In the genomic region with DNA sequence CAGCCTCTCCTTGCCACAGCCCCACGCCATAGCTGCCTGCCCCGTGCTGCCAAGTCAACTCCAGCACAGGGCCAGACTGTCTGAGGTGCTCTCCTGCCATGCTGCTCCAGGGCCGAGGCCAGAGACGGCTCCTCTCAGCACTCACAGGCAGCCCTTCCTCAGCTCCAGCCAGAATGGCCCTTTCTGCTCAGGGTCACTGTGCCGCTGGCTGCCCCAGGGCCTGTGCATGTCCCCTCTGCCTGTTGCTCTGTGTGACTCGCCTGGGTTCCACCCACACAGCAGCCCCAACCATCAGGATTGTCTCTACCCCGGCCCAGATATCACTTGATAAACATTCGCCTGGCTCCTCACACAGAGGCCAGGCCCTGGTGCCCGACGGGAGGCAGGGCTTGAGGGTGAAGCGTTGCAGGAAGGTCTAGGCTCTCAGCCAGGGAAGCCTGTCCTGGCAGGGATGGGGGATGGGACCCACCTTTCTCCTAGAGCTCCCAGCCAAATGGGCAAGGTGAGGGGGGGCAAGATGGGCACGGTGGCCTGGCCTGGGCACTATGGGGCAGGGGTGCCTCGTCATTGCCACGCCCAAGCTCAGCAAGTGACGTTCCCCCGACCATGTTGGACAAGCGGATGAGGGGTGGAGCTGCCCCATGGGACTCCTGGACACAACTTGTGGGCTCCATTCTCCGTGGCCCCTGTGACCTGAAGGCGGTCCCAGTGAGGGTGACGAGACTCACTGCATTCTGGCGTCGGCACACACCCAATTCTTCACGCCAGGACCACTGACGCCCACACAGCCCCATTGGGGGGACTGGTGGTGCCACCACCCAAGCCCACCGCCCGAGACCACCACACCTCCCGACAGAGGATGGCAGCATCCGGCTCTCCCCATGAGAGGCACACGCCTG, we compare ENCODE assay signal across 33 cellular contexts. TPM values are rescaled to one million over a fixed set of nuclear protein-coding genes. Genes with fewer than 3 reads are reported as not detected.
A peak's percentile ranks its signal among the peaks of the same experiment; 100 is the strongest.
DNase-seq lines count a peak whose midpoint lies in the region; ATAC-seq, FAIRE-seq and TF ChIP-seq lines count a peak whose summit lies in the region.
"Had no signal": no experiment of that assay in that cellular context is flagged by ENCODE, and none has a peak within 500 bp of the region (broad histone marks: within the 10 kb centered on the region; RNA-seq: fewer than 3 reads in every experiment).

No MANE protein-coding gene starts in this region.

- H3K18ac ChIP-seq in IMR-90 (ENCODE audit: low read depth, low read length): no peak overlapping the region

- WGBS in IMR-90 (ENCODE audit: extremely low coverage in 2 of 2, insufficient read length in 1 of 2), 2 experiments: 94% methylated on average over 17 of the region's 29 CpGs; no CpG with 5 or more reads in 1 of the 2 experiments
- 88% methylated on average over 15 of the region's 29 CpGs for WGBS in K562 (ENCODE audit: insufficient coverage, low coverage, missing lambda C conversion rate)
- 81% methylated on average over 29 of the region's 29 CpGs for WGBS in right cardiac atrium
- 91 to 92% methylated on average over 29 of the region's 29 CpGs for WGBS in sigmoid colon, 2 donors

- H3K79me1 ChIP-seq in IMR-90 (ENCODE audit: low read depth in 1 of 2, low read length in 2 of 2): peaks cover 3 to 12% of the 10 kb centered on the region in 2 experiments

- H4K20me1 ChIP-seq in IMR-90 (ENCODE audit: insufficient read depth, low read length): peaks cover 4% of the 10 kb centered on the region; the same call in 1 of the 2 replicates
- H4K20me1 ChIP-seq in K562 (replicated peaks; ENCODE audit: control insufficient read depth, insufficient read depth, low read length): no peaks in the 10 kb centered on the region

- DNase-seq in IMR-90 (no peak), K562 (ENCODE audit: extremely low read depth in 1 of 4, low spot score in 3 of 4) (no peak), right cardiac atrium (peak; percentile 22 to 65 (median 56)), sigmoid colon (no peak), middle frontal gyrus (ENCODE audit: extremely low spot score, low spot score) (no peak), cortex of kidney (lab: John Stamatoyannopoulos, UW) (no peak)
- DNase-seq: activated effector memory CD4-positive, alpha-beta T cell treated with anti-CD3 and anti-CD28 coated beads, Interleukin-2, amount 50 U/mL, for 16 hours; activated naive CD8-positive, alpha-beta T cell treated with anti-CD3 and anti-CD28 coated beads, Interleukin-2, amount 10 ng/mL, durations not matched to agents 7 days and 5 days; activated T-cell treated with anti-CD3 and anti-CD28 coated beads, Interleukin-2, amount 50 U/mL, for 24 hours; caudate nucleus; COR-L47; DMS53; erythroblast; HCEC 1CT; islet precursor cell; NCI-H1048; NCI-H187; NCI-H2171 treated with DMSO at 0.1 percent for 48 hours; NCI-H510A treated with DMSO at 0.1 percent for 48 hours; ovary; retina; spleen; stimulated activated CD4-positive, alpha-beta T cell treated with anti-CD3 and anti-CD28 coated beads, Interleukin-2, amount 100 ng/mL, for 24 hours; T-helper 17 cell had no signal

- no peaks in the 10 kb centered on the region for H3K79me2 ChIP-seq in K562 (ENCODE audit: control insufficient read depth, insufficient read depth, low read length)

- H4K5ac ChIP-seq in IMR-90 (ENCODE audit: low read depth, low read length): no peak overlapping the region

- H3K27ac ChIP-seq in IMR-90 (ENCODE audit: insufficient read depth, low read length) (no peak overlapping the region), K562 (ENCODE audit: extremely low read depth, low read depth, low read length) (no peak overlapping the region), right cardiac atrium (ENCODE audit: low read length) (no peak overlapping the region), sigmoid colon (peak overlapping the region; percentile 9 to 77 (median 66))
- H3K27ac ChIP-seq: ovary, SK-N-MC, spleen, tibial nerve had no signal

- H2AK9ac ChIP-seq in IMR-90 (replicated peaks; ENCODE audit: low read depth, low read length, poor library complexity): peak overlapping the region; percentile 32

- TF ChIP-seq RAD21 in IMR-90 (IDR thresholded peaks at IDR 0.05; ENCODE audit: low read length) (no peak), K562 (CRISPR knock-in tag; conservative IDR thresholded peaks at IDR 0.05 in 1 of 2, IDR thresholded peaks at IDR 0.05 in 1 of 2) (no peak)

- no peak overlapping the region for H2BK20ac ChIP-seq in IMR-90 (ENCODE audit: low read depth, low read length)

- H3K9ac ChIP-seq in IMR-90 (ENCODE audit: low read depth, low read length): no peak overlapping the region
- no peak overlapping the region; a peak in 1 of 4 replicates for H3K9ac ChIP-seq in K562 (ENCODE audit: insufficient read depth in 1 of 2, low read depth in 2 of 2, low read length in 2 of 2)

- BruUV-seq in IMR-90 (replicated peaks; lab: Mats Ljungman, UMichigan) (no TSS peak), K562 (replicated peaks; lab: Mats Ljungman, UMichigan) (no TSS peak)

- H3K36me3 ChIP-seq in IMR-90 (ENCODE audit: control insufficient read depth, insufficient read depth, low read length) (peaks cover 57% of the 10 kb centered on the region), K562 (ENCODE audit: control insufficient read depth, insufficient read depth, low read length) (peaks cover 28% of the 10 kb centered on the region; the same call in 1 of the 3 replicates), sigmoid colon (peaks cover 0 to 86% (median 26%) of the 10 kb centered on the region in 4 donors)
- H3K36me3 ChIP-seq: ovary had no signal

- TF ChIP-seq EP300 in K562 (IDR thresholded peaks at IDR 0.05; ENCODE audit: low read length) (no peak), sigmoid colon (IDR thresholded peaks at IDR 0.05) (no peak)

- peaks cover 3% of the 10 kb centered on the region for H3K9me1 ChIP-seq in IMR-90 (ENCODE audit: insufficient read depth, low read length)
- no peaks in the 10 kb centered on the region for H3K9me1 ChIP-seq in K562 (ENCODE audit: control insufficient read depth, insufficient read depth, low read length)

- H2AFZ ChIP-seq in IMR-90 (replicated peaks; ENCODE audit: low read length, poor library complexity) (no peak overlapping the region), K562 (ENCODE audit: low read depth, low read length) (no peak overlapping the region)

- dilution Hi-C loops in IMR-90 (cut with HindIII; ENCODE audit: low sequenced_read_pairs, unreplicated experiment): no loop called here

- TF ChIP-seq POLR2A in IMR-90 (IDR thresholded peaks at IDR 0.05; ENCODE audit: low read depth, low read length) (no peak), K562 (conservative IDR thresholded peaks at IDR 0.05) (no peak), sigmoid colon (IDR thresholded peaks at IDR 0.05) (no peak)

- ATAC-seq in IMR-90 (ENCODE audit: low read depth) (no peak), K562 (no peak), right cardiac atrium (peak; percentile 40 to 53), GM21786 (IDR thresholded peaks at IDR 0.05; ENCODE audit: unreplicated experiment) (no peak), HG03175 (IDR thresholded peaks at IDR 0.05; ENCODE audit: unreplicated experiment) (no peak)
- ATAC-seq: mucosa of descending colon, T-helper 17 cell had no signal

- TF ChIP-seq CTCF in IMR-90 (conservative IDR thresholded peaks at IDR 0.05; ENCODE audit: low read depth, low read length) (no peak), K562 (IDR thresholded peaks at IDR 0.05 in 2 of 3, conservative IDR thresholded peaks at IDR 0.05 in 1 of 3; ENCODE audit: insufficient read depth in 2 of 3, low read depth in 1 of 3, low read length in 3 of 3) (no peak), sigmoid colon (IDR thresholded peaks at IDR 0.05) (no peak)

- H3K4me1 ChIP-seq in IMR-90 (ENCODE audit: control insufficient read depth, insufficient read depth, low read length): peaks cover 2% of the 10 kb centered on the region; the same call in 1 of the 2 replicates
- H3K4me1 ChIP-seq in K562 (replicated peaks in 1 of 2; ENCODE audit: control insufficient read depth in 2 of 2, insufficient read depth in 2 of 2, low read length in 2 of 2): peaks cover 0 to 7% of the 10 kb centered on the region in 2 experiments; a peak in 1 of 5 replicates
- no peaks in the 10 kb centered on the region for H3K4me1 ChIP-seq in right cardiac atrium (ENCODE audit: control insufficient read depth, insufficient read depth, low read length)
- peaks cover 0 to 16% (median 10%) of the 10 kb centered on the region in 4 donors for H3K4me1 ChIP-seq in sigmoid colon
- H3K4me1 ChIP-seq: tibial nerve had no signal

- H4K91ac ChIP-seq in IMR-90 (ENCODE audit: insufficient read depth, low read depth, low read length): no peak overlapping the region

- no peak overlapping the region for H2BK120ac ChIP-seq in IMR-90 (ENCODE audit: low read depth, low read length)

- no peaks in the 10 kb centered on the region for H3K9me3 ChIP-seq in IMR-90 (ENCODE audit: control insufficient read depth, insufficient read depth, low read length)
- no peaks in the 10 kb centered on the region for H3K9me3 ChIP-seq in K562 (replicated peaks; ENCODE audit: control insufficient read depth, insufficient read depth, low read depth, low read length)
- H3K9me3 ChIP-seq in right cardiac atrium (ENCODE audit: control insufficient read depth, low read length): no peaks in the 10 kb centered on the region
- no peaks in the 10 kb centered on the region for H3K9me3 ChIP-seq in sigmoid colon
- H3K9me3 ChIP-seq: mucosa of descending colon, ovary, spleen, tibial nerve had no signal

- H3K4ac ChIP-seq in IMR-90 (ENCODE audit: low read depth, low read length): no peak overlapping the region

- H3K4me3 ChIP-seq in IMR-90 (ENCODE audit: insufficient read depth, low read depth, low read length) (no peak overlapping the region), K562 (no peak overlapping the region), right cardiac atrium (ENCODE audit: low read length) (no peak overlapping the region), sigmoid colon (no peak overlapping the region)
- H3K4me3 ChIP-seq: lung, mucosa of descending colon, ovary, SK-N-MC, spleen, tibial nerve had no signal

- H3K14ac ChIP-seq in IMR-90 (replicated peaks; ENCODE audit: low read depth, low read length): no peak overlapping the region

- intact Hi-C loops in IMR-90 (cut with micrococcal nuclease) (no loop called here), K562 (cut with micrococcal nuclease) (no loop called here), right cardiac atrium (cut with DNase I) (no loop called here), sigmoid colon (cut with DNase I) (no loop called here)

- CTCF ChIA-PET in IMR-90 (lab: Yijun Ruan, JAX) (no interaction called here), K562 (lab: Yijun Ruan, JAX; ENCODE audit: low intra/inter-chr PET ratio) (no interaction called here)

- H3K4me2 ChIP-seq in IMR-90 (ENCODE audit: low read depth, low read length) (no peak overlapping the region), K562 (ENCODE audit: insufficient read depth, low read length) (no peak overlapping the region)

- H2BK5ac ChIP-seq in IMR-90 (ENCODE audit: low read depth, low read length, poor library complexity, severe bottlenecking): no peak overlapping the region

- no peak for FAIRE-seq in K562 (lab: Jason Lieb, UNC)
- FAIRE-seq: astrocyte, G401.6, TTC549 had no signal

- in situ Hi-C loops in IMR-90 (cut with MboI; ENCODE audit: low sequenced_read_pairs) (no loop called here), K562 (cut with MboI) (no loop called here)

- H3K56ac ChIP-seq in IMR-90 (ENCODE audit: extremely low read depth, insufficient read depth, low read length): no peak overlapping the region

- no peaks in the 10 kb centered on the region for H3K27me3 ChIP-seq in IMR-90 (ENCODE audit: control insufficient read depth, insufficient read depth, low read length)
- H3K27me3 ChIP-seq in K562 (ENCODE audit: control insufficient read depth in 2 of 2, insufficient read depth in 2 of 2, low read length in 2 of 2): no peaks in the 10 kb centered on the region
- H3K27me3 ChIP-seq in right cardiac atrium (ENCODE audit: control insufficient read depth, insufficient read depth): no peaks in the 10 kb centered on the region
- no peaks in the 10 kb centered on the region for H3K27me3 ChIP-seq in sigmoid colon
- H3K27me3 ChIP-seq: ovary, spleen, tibial nerve had no signal

- H4K8ac ChIP-seq in IMR-90 (ENCODE audit: low read depth in 2 of 2, low read length in 2 of 2): no peak overlapping the region

- no peak overlapping the region for H3K23ac ChIP-seq in IMR-90 (ENCODE audit: low read depth, low read length)

- no peak overlapping the region for H2BK15ac ChIP-seq in IMR-90 (ENCODE audit: low read depth, low read length)

- POLR2A ChIA-PET in IMR-90 (lab: Charles Lee; ENCODE audit: unreplicated experiment): no interaction called here
- POLR2A ChIA-PET in K562 (lab: Yijun Ruan, JAX): no interaction called here

- no peak overlapping the region for H2AK5ac ChIP-seq in IMR-90 (ENCODE audit: low read depth, low read length)

RNA-seq across cellular contexts. Expression of a gene that starts 27.4 kb away (rescaled TPM):
- total RNA-seq in IMR-90 (2012; rRNA removed): 31.4 and 43.9 TPM in 2 replicates
- 33.9 and 37.4 TPM in 2 replicates for polyA plus RNA-seq in IMR-90 (2012; rRNA removed)
- 41.8 and 43.5 TPM in 2 replicates for polyA plus RNA-seq in IMR-90 (2012; cell fraction: cytosol; rRNA removed)
- polyA plus RNA-seq in IMR-90 (2012; cell fraction: nucleus; rRNA removed; ENCODE audit: low replicate concordance): 99.5 and 153 TPM in 2 replicates
- total RNA-seq in K562 (2011; cell fraction: chromatin; rRNA removed; ENCODE audit: low replicate concordance): not detected in 2 replicates
- not detected in 2 replicates for total RNA-seq in K562 (2011; cell fraction: nucleolus; rRNA removed)
- total RNA-seq in K562 (2011; cell fraction: nucleoplasm; rRNA removed): not detected in 2 replicates
- total RNA-seq in K562 (2014; rRNA removed): not detected in 2 replicates
- not detected in 2 replicates for total RNA-seq in K562 (2014; rRNA removed; fragmentation: Illumina TruSeq; extraction: Trizol)
- total RNA-seq in K562 (2015; rRNA removed; fragmentation: Illumina TruSeq; extraction: Trizol): not detected in 2 replicates
- 0.16 TPM in 1 of 2 replicates, not detected in the other for total RNA-seq in K562 (2021)
- polyA plus RNA-seq in K562 (2011; rRNA removed): not detected in 2 replicates
- not detected in 2 replicates for polyA plus RNA-seq in K562 (2011; cell fraction: cytosol; rRNA removed)
- not detected in 2 replicates for polyA plus RNA-seq in K562 (2011; cell fraction: nucleus; rRNA removed)
- 0.08 TPM in 1 of 2 replicates, not detected in the other for polyA plus RNA-seq in K562 (2012)
- not detected in 2 replicates for polyA plus RNA-seq in K562 (2014; fragmentation: Illumina TruSeq; extraction: Trizol)
- not detected for polyA plus RNA-seq in K562 (2014; fragmentation: Nextera tagmentation; extraction: Ambion mirVana)
- polyA plus RNA-seq in K562 (2014; rRNA removed): not detected in 2 replicates
- not detected in 2 replicates for polyA minus RNA-seq in K562 (2011; rRNA and poly(A)+ RNA removed)
- polyA minus RNA-seq in K562 (2011; cell fraction: cytosol; rRNA and poly(A)+ RNA removed): 0.38 TPM in 1 of 2 replicates, not detected in the other
- not detected in 2 replicates for polyA minus RNA-seq in K562 (2011; cell fraction: nucleus; rRNA and poly(A)+ RNA removed)
- 10 to 100 TPM; 28.1 to 40.5 (median 35.8) TPM for total RNA-seq in right cardiac atrium
- polyA plus RNA-seq in right cardiac atrium: 42.2 TPM
- 10 to 100 TPM; 31.3 to 46.7 (median 37.1) TPM for total RNA-seq in sigmoid colon
- polyA plus RNA-seq in sigmoid colon: 10 to 100 TPM; 39.8 to 63.7 (median 51.1) TPM

RNA-seq across cellular contexts. Expression of a gene that starts 39.8 kb away (rescaled TPM):
- 5.6 and 6.4 TPM in 2 replicates for total RNA-seq in IMR-90 (2012; rRNA removed)
- polyA plus RNA-seq in IMR-90 (2012; rRNA removed): 9.3 and 11.8 TPM in 2 replicates
- 25.5 TPM in 2 replicates for polyA plus RNA-seq in IMR-90 (2012; cell fraction: cytosol; rRNA removed)
- 12.8 and 30.0 TPM in 2 replicates for polyA plus RNA-seq in IMR-90 (2012; cell fraction: nucleus; rRNA removed; ENCODE audit: low replicate concordance)
- 7.5 and 26.6 TPM in 2 replicates for total RNA-seq in K562 (2011; cell fraction: chromatin; rRNA removed; ENCODE audit: low replicate concordance)
- 23.2 and 26.8 TPM in 2 replicates for total RNA-seq in K562 (2011; cell fraction: nucleolus; rRNA removed)
- 10.1 and 13.7 TPM in 2 replicates for total RNA-seq in K562 (2011; cell fraction: nucleoplasm; rRNA removed)
- 12.3 and 13.2 TPM in 2 replicates for total RNA-seq in K562 (2014; rRNA removed)
- 1.7 and 2.1 TPM in 2 replicates for total RNA-seq in K562 (2014; rRNA removed; fragmentation: Illumina TruSeq; extraction: Trizol)
- 11.7 and 11.9 TPM in 2 replicates for total RNA-seq in K562 (2015; rRNA removed; fragmentation: Illumina TruSeq; extraction: Trizol)
- 15.7 and 16.3 TPM in 2 replicates for total RNA-seq in K562 (2021)
- 8.3 and 10.6 TPM in 2 replicates for polyA plus RNA-seq in K562 (2011; rRNA removed)
- polyA plus RNA-seq in K562 (2011; cell fraction: cytosol; rRNA removed): 10.6 and 23.4 TPM in 2 replicates
- 16.5 and 26.6 TPM in 2 replicates for polyA plus RNA-seq in K562 (2011; cell fraction: nucleus; rRNA removed)
- 20.4 and 28.6 TPM in 2 replicates for polyA plus RNA-seq in K562 (2012)
- 3.1 and 6.4 TPM in 2 replicates for polyA plus RNA-seq in K562 (2014; fragmentation: Illumina TruSeq; extraction: Trizol)
- under 1 TPM; 0.14 to 0.85 TPM for polyA plus RNA-seq in K562 (2014; fragmentation: Nextera tagmentation; extraction: Ambion mirVana)
- 8.2 and 14.5 TPM in 2 replicates for polyA plus RNA-seq in K562 (2014; rRNA removed)
- 1.1 and 2.3 TPM in 2 replicates for polyA minus RNA-seq in K562 (2011; rRNA and poly(A)+ RNA removed)
- polyA minus RNA-seq in K562 (2011; cell fraction: cytosol; rRNA and poly(A)+ RNA removed): 3.7 and 9.5 TPM in 2 replicates
- polyA minus RNA-seq in K562 (2011; cell fraction: nucleus; rRNA and poly(A)+ RNA removed): 2.7 and 3.6 TPM in 2 replicates
- 10 to 100 TPM; 23.9 to 35.5 (median 32.0) TPM for total RNA-seq in right cardiac atrium
- 31.4 TPM for polyA plus RNA-seq in right cardiac atrium
- total RNA-seq in sigmoid colon: 10 to 100 TPM in 1 of 4 donors, 1 to 10 TPM in 3; 4.1 to 10.5 (median 6.1) TPM
- 10 to 100 TPM; 24.3 to 47.4 (median 32.4) TPM for polyA plus RNA-seq in sigmoid colon

RNA-seq across cellular contexts. Expression of a gene that starts 52.4 kb away (rescaled TPM):
- 0.18 and 0.28 TPM in 2 replicates for total RNA-seq in IMR-90 (2012; rRNA removed)
- polyA plus RNA-seq in IMR-90 (2012; rRNA removed): 0.20 and 0.58 TPM in 2 replicates
- 0.25 and 0.58 TPM in 2 replicates for polyA plus RNA-seq in IMR-90 (2012; cell fraction: cytosol; rRNA removed)
- polyA plus RNA-seq in IMR-90 (2012; cell fraction: nucleus; rRNA removed; ENCODE audit: low replicate concordance): 3.9 and 5.8 TPM in 2 replicates
- total RNA-seq in K562 (2011; cell fraction: chromatin; rRNA removed; ENCODE audit: low replicate concordance): 61.3 and 185 TPM in 2 replicates
- 142 and 150 TPM in 2 replicates for total RNA-seq in K562 (2011; cell fraction: nucleolus; rRNA removed)
- total RNA-seq in K562 (2011; cell fraction: nucleoplasm; rRNA removed): 67.6 and 76.6 TPM in 2 replicates
- 20.1 and 22.8 TPM in 2 replicates for total RNA-seq in K562 (2014; rRNA removed)
- 2.4 and 3.3 TPM in 2 replicates for total RNA-seq in K562 (2014; rRNA removed; fragmentation: Illumina TruSeq; extraction: Trizol)
- total RNA-seq in K562 (2015; rRNA removed; fragmentation: Illumina TruSeq; extraction: Trizol): 10.5 and 10.7 TPM in 2 replicates
- total RNA-seq in K562 (2021): 43.4 and 48.4 TPM in 2 replicates
- 8.6 and 12.1 TPM in 2 replicates for polyA plus RNA-seq in K562 (2011; rRNA removed)
- 10.2 and 16.7 TPM in 2 replicates for polyA plus RNA-seq in K562 (2011; cell fraction: cytosol; rRNA removed)
- 134 and 193 TPM in 2 replicates for polyA plus RNA-seq in K562 (2011; cell fraction: nucleus; rRNA removed)
- polyA plus RNA-seq in K562 (2012): 20.4 and 32.1 TPM in 2 replicates
- 6.6 and 16.7 TPM in 2 replicates for polyA plus RNA-seq in K562 (2014; fragmentation: Illumina TruSeq; extraction: Trizol)
- polyA plus RNA-seq in K562 (2014; fragmentation: Nextera tagmentation; extraction: Ambion mirVana): under 1 TPM; 0.25 to 0.50 TPM
- polyA plus RNA-seq in K562 (2014; rRNA removed): 24.5 and 38.0 TPM in 2 replicates
- 8.1 and 12.6 TPM in 2 replicates for polyA minus RNA-seq in K562 (2011; rRNA and poly(A)+ RNA removed)
- 17.8 and 19.8 TPM in 2 replicates for polyA minus RNA-seq in K562 (2011; cell fraction: cytosol; rRNA and poly(A)+ RNA removed)
- 39.4 and 47.9 TPM in 2 replicates for polyA minus RNA-seq in K562 (2011; cell fraction: nucleus; rRNA and poly(A)+ RNA removed)
- 10 to 100 TPM; 16.5 to 21.3 (median 17.4) TPM for total RNA-seq in right cardiac atrium
- polyA plus RNA-seq in right cardiac atrium: 17.8 TPM
- total RNA-seq in sigmoid colon: 1 to 10 TPM; 1.8 to 4.2 (median 3.5) TPM
- 10 to 100 TPM in 1 of 3 donors, 1 to 10 TPM in 1, under 1 TPM in 1; 0.60 to 12.3 (median 2.1) TPM for polyA plus RNA-seq in sigmoid colon

Comparison
In these comparisons a context has a peak if more than half of its experiments do, and no peak if none do; other contexts are left out.
1. ATAC-seq: peak in right cardiac atrium (2 of 2); none in IMR-90 (single experiment), K562 (single experiment), GM21786 (single experiment) and HG03175 (single experiment).
2. DNase-seq: peak in right cardiac atrium (3 of 3); none in IMR-90 (single experiment), K562 (0 of 4), sigmoid colon (single experiment), middle frontal gyrus (single experiment) and cortex of kidney (single experiment).
3. H3K27ac ChIP-seq: peak in sigmoid colon (4 of 4); none in IMR-90 (single experiment), K562 (single experiment) and right cardiac atrium (single experiment).
4. RNA of a gene that starts 27.4 kb away (total RNA-seq): 31.4 to 43.9 TPM in IMR-90, 31.3 to 46.7 TPM in sigmoid colon and 28.1 to 40.5 TPM in right cardiac atrium; 0.16 TPM in K562; every median in the first group is over 10 times any median in the second.